In the genomic region with DNA sequence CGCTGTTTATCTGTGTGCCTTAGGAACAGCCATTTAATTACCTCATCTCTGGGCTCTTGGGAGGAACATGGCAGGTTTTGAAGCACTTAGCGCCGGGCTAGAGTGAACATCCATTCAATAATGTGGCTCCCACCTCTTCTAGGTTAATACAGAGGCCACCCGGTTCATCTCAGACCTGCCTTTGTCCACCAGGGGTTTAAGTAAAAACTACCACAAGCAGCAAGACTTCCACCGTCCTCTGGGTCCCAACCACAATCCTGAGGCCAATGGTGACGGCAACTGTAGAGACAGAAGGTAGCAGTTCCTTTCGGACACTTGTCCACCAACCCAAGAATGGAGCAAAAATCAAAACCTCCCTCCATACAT, we compare ENCODE assay signal across 1 cellular context.
TF ChIP-seq lines count a peak whose summit lies in the region.

No MANE protein-coding gene starts in this region.

TF ChIP-seq in GM12878, 131 proteins besides CTCF, POLR2A, EP300 and RAD21:
- TF ChIP-seq ZNF24 (IDR thresholded peaks at IDR 0.05), result no peak
- no peak for TF ChIP-seq NBN (IDR thresholded peaks at IDR 0.05)
- TF ChIP-seq, protein P1, sequence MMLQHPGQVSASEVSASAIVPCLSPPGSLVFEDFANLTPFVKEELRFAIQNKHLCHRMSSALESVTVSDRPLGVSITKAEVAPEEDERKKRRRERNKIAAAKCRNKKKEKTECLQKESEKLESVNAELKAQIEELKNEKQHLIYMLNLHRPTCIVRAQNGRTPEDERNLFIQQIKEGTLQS (IDR thresholded peaks at IDR 0.05; ENCODE audit: borderline replicate concordance, extremely low read depth, low read depth, low read length), result no peak
- no peak for TF ChIP-seq FOXK2 (IDR thresholded peaks at IDR 0.05)
- TF ChIP-seq FOS (IDR thresholded peaks at IDR 0.05; ENCODE audit: borderline replicate concordance, extremely low read depth, insufficient read length), result no peak
- TF ChIP-seq, protein P2, sequence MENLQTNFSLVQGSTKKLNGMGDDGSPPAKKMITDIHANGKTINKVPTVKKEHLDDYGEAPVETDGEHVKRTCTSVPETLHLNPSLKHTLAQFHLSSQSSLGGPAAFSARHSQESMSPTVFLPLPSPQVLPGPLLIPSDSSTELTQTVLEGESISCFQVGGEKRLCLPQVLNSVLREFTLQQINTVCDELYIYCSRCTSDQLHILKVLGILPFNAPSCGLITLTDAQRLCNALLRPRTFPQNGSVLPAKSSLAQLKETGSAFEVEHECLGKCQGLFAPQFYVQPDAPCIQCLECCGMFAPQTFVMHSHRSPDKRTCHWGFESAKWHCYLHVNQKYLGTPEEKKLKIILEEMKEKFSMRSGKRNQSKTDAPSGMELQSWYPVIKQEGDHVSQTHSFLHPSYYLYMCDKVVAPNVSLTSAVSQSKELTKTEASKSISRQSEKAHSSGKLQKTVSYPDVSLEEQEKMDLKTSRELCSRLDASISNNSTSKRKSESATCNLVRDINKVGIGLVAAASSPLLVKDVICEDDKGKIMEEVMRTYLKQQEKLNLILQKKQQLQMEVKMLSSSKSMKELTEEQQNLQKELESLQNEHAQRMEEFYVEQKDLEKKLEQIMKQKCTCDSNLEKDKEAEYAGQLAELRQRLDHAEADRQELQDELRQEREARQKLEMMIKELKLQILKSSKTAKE (IDR thresholded peaks at IDR 0.05; ENCODE audit: low read depth, poor library complexity, severe bottlenecking), result no peak
- TF ChIP-seq SMAD1 (IDR thresholded peaks at IDR 0.05; ENCODE audit: low read depth, partially characterized antibody), result no peak
- TF ChIP-seq TAF1 (IDR thresholded peaks at IDR 0.05; ENCODE audit: borderline replicate concordance, low read depth, low read length), result no peak
- no peak for TF ChIP-seq NFIC (IDR thresholded peaks at IDR 0.05; ENCODE audit: low read depth, low read length)
- TF ChIP-seq HDAC2 (IDR thresholded peaks at IDR 0.05), result no peak
- TF ChIP-seq SMARCA5 (IDR thresholded peaks at IDR 0.05), result no peak
- no peak for TF ChIP-seq BHLHE40 (IDR thresholded peaks at IDR 0.05; ENCODE audit: borderline replicate concordance in 1 of 2, low read depth in 2 of 2, low read length in 1 of 2)
- no peak for TF ChIP-seq ETV6 (conservative IDR thresholded peaks at IDR 0.05 in 1 of 2, IDR thresholded peaks at IDR 0.05 in 1 of 2; ENCODE audit: borderline replicate concordance in 1 of 2, low read depth in 1 of 2)
- TF ChIP-seq MYC (IDR thresholded peaks at IDR 0.05; ENCODE audit: insufficient read depth, insufficient read length, insufficient replicate concordance, low read length, severe bottlenecking), result no peak
- TF ChIP-seq MEF2B (IDR thresholded peaks at IDR 0.05; ENCODE audit: partially characterized antibody, poor library complexity, severe bottlenecking), result no peak
